8 cellular contexts compared by ENCODE assay signal in the genomic region with DNA sequence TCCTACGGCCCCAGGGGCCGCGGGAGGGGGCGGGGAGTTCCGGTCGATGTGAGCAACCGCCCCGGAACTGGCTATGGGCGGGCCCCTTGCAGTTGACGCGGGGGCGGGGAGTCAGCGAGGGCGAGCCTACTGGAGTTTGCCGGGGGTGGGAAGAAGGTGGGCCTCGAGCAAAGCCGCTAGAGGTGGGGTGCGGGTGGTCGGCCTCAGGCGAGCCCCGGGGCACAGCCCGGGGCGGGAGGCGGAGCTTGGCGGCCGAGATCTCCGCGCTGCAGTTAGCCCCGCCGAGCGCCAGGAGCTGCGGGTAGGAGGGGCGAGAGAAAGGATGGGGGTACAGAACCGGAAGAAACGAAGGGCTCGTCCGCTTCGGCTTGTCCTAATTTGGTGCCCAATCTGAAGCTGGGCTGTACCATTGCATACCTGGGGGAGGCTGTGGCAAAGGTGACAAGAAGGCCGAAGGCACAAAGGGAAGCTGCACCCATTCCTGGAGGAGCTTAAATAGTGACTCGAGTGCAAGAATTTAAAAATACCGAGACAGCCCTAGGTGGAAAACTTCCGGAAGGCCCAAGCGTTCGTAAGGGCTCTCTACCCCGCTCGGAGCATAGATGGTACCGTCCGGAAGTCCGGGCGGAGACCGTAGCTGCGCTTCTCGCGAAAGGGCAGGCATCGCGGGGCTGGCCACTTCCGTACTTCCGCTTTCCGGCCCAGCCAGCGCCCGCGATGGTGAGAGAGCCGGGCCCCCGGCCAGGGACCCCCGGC. TPM values are rescaled to one million over a fixed set of nuclear protein-coding genes. Genes with fewer than 3 reads are reported as not detected.
DNase-seq lines count a peak whose midpoint lies in the region; ATAC-seq, FAIRE-seq and TF ChIP-seq lines count a peak whose summit lies in the region.

A gene (plus strand): TSS at position 678 of the 756 bp plus-strand sequence. CDS start 40 bp downstream, at position 718.
A gene with protein sequence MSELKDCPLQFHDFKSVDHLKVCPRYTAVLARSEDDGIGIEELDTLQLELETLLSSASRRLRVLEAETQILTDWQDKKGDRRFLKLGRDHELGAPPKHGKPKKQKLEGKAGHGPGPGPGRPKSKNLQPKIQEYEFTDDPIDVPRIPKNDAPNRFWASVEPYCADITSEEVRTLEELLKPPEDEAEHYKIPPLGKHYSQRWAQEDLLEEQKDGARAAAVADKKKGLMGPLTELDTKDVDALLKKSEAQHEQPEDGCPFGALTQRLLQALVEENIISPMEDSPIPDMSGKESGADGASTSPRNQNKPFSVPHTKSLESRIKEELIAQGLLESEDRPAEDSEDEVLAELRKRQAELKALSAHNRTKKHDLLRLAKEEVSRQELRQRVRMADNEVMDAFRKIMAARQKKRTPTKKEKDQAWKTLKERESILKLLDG (minus strand): TSS at position 69 of the 756 bp plus-strand sequence. CDS start 1,007 bp downstream, outside the sequence.

- peak; percentile 83 for ATAC-seq in HG02840 (IDR thresholded peaks at IDR 0.05; ENCODE audit: low FRiP score, unreplicated experiment)
- peak; percentile 84 for ATAC-seq in activated naive CD8-positive, alpha-beta T cell treated with anti-CD3 and anti-CD28 coated beads, Interleukin-2, amount 50 U/mL, for 24 hours
- peak; percentile 96 for ATAC-seq in Right ventricle myocardium superior (ENCODE audit: poor library complexity)

- H3K27me3 ChIP-seq in parathyroid adenoma (ENCODE audit: control insufficient read depth, insufficient read depth, low read length), result no peaks in the 10 kb centered on the region
- no peaks in the 10 kb centered on the region for H3K27me3 ChIP-seq in tibial artery

- H3K27me3 Mint-ChIP-seq in activated naive CD8-positive, alpha-beta T cell treated with anti-CD3 and anti-CD28 coated beads, Interleukin-2, amount 50 U/mL, for 24 hours, result no peaks in the 10 kb centered on the region

- H3K36me3 Mint-ChIP-seq in activated naive CD8-positive, alpha-beta T cell treated with anti-CD3 and anti-CD28 coated beads, Interleukin-2, amount 50 U/mL, for 24 hours (ENCODE audit: low read depth), result peaks cover 57% of the 10 kb centered on the region

- peaks cover 40% of the 10 kb centered on the region for H3K79me2 ChIP-seq in parathyroid adenoma

- peak within 1 kb of the TSS; percentile 84 for H2AFZ ChIP-seq in parathyroid adenoma

- H3K4me1 Mint-ChIP-seq in activated naive CD8-positive, alpha-beta T cell treated with anti-CD3 and anti-CD28 coated beads, Interleukin-2, amount 50 U/mL, for 24 hours, result peaks cover 74% of the 10 kb centered on the region

- no peaks in the 10 kb centered on the region for H3K9me3 Mint-ChIP-seq in activated naive CD8-positive, alpha-beta T cell treated with anti-CD3 and anti-CD28 coated beads, Interleukin-2, amount 50 U/mL, for 24 hours

- peak within 1 kb of the TSS; percentile 100 for H3K27ac Mint-ChIP-seq in activated naive CD8-positive, alpha-beta T cell treated with anti-CD3 and anti-CD28 coated beads, Interleukin-2, amount 50 U/mL, for 24 hours

- H3K4me3 ChIP-seq in parathyroid adenoma (ENCODE audit: low read depth, low read length) (peak within 1 kb of the TSS; percentile 92), tibial artery (peak within 1 kb of the TSS; percentile 68 to 95)

- intact Hi-C loops in Right ventricle myocardium superior (cut with DNase I) (no loop called here), tibial artery (cut with DNase I; ENCODE audit: low total_unique reads) (loop anchor here (2.0 kb wide), 1 partner anchor 22 kb away; no protein-coding TSS in a partner anchor)

- TF ChIP-seq POLR2A in GM12892 (IDR thresholded peaks at IDR 0.05; ENCODE audit: low read depth, low read length), result peak; percentile 91

- no peaks in the 10 kb centered on the region for H3K9me3 ChIP-seq in parathyroid adenoma (ENCODE audit: control insufficient read depth, low read length)
- no peaks in the 10 kb centered on the region for H3K9me3 ChIP-seq in tibial artery

- peak within 1 kb of the TSS; percentile 92 for H3K9ac ChIP-seq in parathyroid adenoma

- TF ChIP-seq CTCF in parathyroid adenoma (IDR thresholded peaks at IDR 0.05), result no peak
- TF ChIP-seq CTCF in tibial artery (IDR thresholded peaks at IDR 0.05), result peak; percentile 21 to 37

- peak; percentile 90 for FAIRE-seq in GM12892 (lab: Jason Lieb, UNC)

- H3K27ac ChIP-seq in parathyroid adenoma (peak within 1 kb of the TSS; percentile 90), tibial artery (peak within 1 kb of the TSS; percentile 94 to 97)

- H3K4me3 Mint-ChIP-seq in activated naive CD8-positive, alpha-beta T cell treated with anti-CD3 and anti-CD28 coated beads, Interleukin-2, amount 50 U/mL, for 24 hours, result peak within 1 kb of the TSS; percentile 99

- H3K4me2 ChIP-seq in parathyroid adenoma (ENCODE audit: low read length), result peak within 1 kb of the TSS; percentile 90

- H3K4me1 ChIP-seq in parathyroid adenoma, result peaks cover 15% of the 10 kb centered on the region
- peaks cover 0 to 44% (median 37%) of the 10 kb centered on the region in 4 donors for H3K4me1 ChIP-seq in tibial artery

- DNase-seq in GM12892 (ENCODE audit: insufficient read length) (peak; percentile 78), NCI-H1436 (lab: John Stamatoyannopoulos, UW) (peak; percentile 79), SW480 (ENCODE audit: low spot score) (peak; percentile 92), Right ventricle myocardium superior (peak; percentile 96), tibial artery (peak; percentile 94 to 96)
- peak; percentile 92 for DNase-seq in activated naive CD8-positive, alpha-beta T cell treated with anti-CD3 and anti-CD28 coated beads, Interleukin-2, amount 50 U/mL, for 24 hours

- H3K36me3 ChIP-seq in parathyroid adenoma (ENCODE audit: control insufficient read depth, insufficient read depth, low read length) (no peaks in the 10 kb centered on the region), tibial artery (peaks cover 24 to 52% (median 26%) of the 10 kb centered on the region in 3 donors)

RNA-seq across cellular contexts. Expression of the first gene that starts in this region (rescaled TPM):
- polyA plus RNA-seq in GM12892 (2012; ENCODE audit: missing spikeins), result 209 TPM
- 62.0 TPM for total RNA-seq in Right ventricle myocardium superior

RNA-seq across cellular contexts. Expression of the second gene that starts in this region (rescaled TPM):
- polyA plus RNA-seq in GM12892 (2012; ENCODE audit: missing spikeins), result 30.4 TPM
- 47.7 TPM for total RNA-seq in Right ventricle myocardium superior

Comparison
In these comparisons a context has a peak if more than half of its experiments do, and no peak if none do; other contexts are left out.
1. Peak in every context shown above with its lines: DNase-seq, ATAC-seq, H3K4me3 ChIP-seq and H3K27ac ChIP-seq.